ENCODE assay signal across 1 cellular context in genomic region chr10:117327262-117327661, GRCh38.
TF ChIP-seq lines count a peak whose summit lies in the region.

No MANE protein-coding gene starts in this region.

TF ChIP-seq in H1, 55 proteins besides CTCF, POLR2A, EP300 and RAD21:
- TF ChIP-seq YY1 (IDR thresholded peaks at IDR 0.05; ENCODE audit: low read depth, low read length) (no peak), TCF12 (IDR thresholded peaks at IDR 0.05; ENCODE audit: low read depth, low read length) (no peak)
